ENCODE assay signal across 1 cellular context in genomic region chr6:49939993-49940498, GRCh38.
TF ChIP-seq lines count a peak whose summit lies in the region.

No MANE protein-coding gene starts in this region.

TF ChIP-seq in K562, 482 proteins besides CTCF, POLR2A, EP300 and RAD21 (continued from another document and continues in another):
- TF ChIP-seq, protein P1, sequence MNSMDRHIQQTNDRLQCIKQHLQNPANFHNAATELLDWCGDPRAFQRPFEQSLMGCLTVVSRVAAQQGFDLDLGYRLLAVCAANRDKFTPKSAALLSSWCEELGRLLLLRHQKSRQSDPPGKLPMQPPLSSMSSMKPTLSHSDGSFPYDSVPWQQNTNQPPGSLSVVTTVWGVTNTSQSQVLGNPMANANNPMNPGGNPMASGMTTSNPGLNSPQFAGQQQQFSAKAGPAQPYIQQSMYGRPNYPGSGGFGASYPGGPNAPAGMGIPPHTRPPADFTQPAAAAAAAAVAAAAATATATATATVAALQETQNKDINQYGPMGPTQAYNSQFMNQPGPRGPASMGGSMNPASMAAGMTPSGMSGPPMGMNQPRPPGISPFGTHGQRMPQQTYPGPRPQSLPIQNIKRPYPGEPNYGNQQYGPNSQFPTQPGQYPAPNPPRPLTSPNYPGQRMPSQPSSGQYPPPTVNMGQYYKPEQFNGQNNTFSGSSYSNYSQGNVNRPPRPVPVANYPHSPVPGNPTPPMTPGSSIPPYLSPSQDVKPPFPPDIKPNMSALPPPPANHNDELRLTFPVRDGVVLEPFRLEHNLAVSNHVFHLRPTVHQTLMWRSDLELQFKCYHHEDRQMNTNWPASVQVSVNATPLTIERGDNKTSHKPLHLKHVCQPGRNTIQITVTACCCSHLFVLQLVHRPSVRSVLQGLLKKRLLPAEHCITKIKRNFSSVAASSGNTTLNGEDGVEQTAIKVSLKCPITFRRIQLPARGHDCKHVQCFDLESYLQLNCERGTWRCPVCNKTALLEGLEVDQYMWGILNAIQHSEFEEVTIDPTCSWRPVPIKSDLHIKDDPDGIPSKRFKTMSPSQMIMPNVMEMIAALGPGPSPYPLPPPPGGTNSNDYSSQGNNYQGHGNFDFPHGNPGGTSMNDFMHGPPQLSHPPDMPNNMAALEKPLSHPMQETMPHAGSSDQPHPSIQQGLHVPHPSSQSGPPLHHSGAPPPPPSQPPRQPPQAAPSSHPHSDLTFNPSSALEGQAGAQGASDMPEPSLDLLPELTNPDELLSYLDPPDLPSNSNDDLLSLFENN (IDR thresholded peaks at IDR 0.05; ENCODE audit: low read depth in 2 of 2, low read length in 2 of 2), result no peak
- TF ChIP-seq HCFC1 (IDR thresholded peaks at IDR 0.05; ENCODE audit: low read depth, low read length), result peak; percentile 59
- TF ChIP-seq OTX1 (CRISPR knock-in tag; IDR thresholded peaks at IDR 0.05), result no peak
- TF ChIP-seq GATA2 (CRISPR knock-in tag; IDR thresholded peaks at IDR 0.05), result peak; percentile 61; the same call in 1 of the 2 replicates
- TF ChIP-seq SMARCA4 (IDR thresholded peaks at IDR 0.05), result peak; percentile 87
- peak; percentile 45 to 96 (median 66) for TF ChIP-seq YY1 (IDR thresholded peaks at IDR 0.05; ENCODE audit: borderline replicate concordance in 1 of 3, control insufficient read depth in 1 of 3, extremely low read depth in 1 of 3, insufficient read depth in 3 of 3, insufficient read length in 1 of 3, insufficient replicate concordance in 2 of 3, low read depth in 1 of 3, low read length in 2 of 3)
- peak; percentile 92 for TF ChIP-seq DPF2 (IDR thresholded peaks at IDR 0.05)
- peak; percentile 48; the same call in 1 of the 2 replicates for TF ChIP-seq MBD2 (IDR thresholded peaks at IDR 0.05; ENCODE audit: borderline replicate concordance, low read depth)
- TF ChIP-seq, protein P2, sequence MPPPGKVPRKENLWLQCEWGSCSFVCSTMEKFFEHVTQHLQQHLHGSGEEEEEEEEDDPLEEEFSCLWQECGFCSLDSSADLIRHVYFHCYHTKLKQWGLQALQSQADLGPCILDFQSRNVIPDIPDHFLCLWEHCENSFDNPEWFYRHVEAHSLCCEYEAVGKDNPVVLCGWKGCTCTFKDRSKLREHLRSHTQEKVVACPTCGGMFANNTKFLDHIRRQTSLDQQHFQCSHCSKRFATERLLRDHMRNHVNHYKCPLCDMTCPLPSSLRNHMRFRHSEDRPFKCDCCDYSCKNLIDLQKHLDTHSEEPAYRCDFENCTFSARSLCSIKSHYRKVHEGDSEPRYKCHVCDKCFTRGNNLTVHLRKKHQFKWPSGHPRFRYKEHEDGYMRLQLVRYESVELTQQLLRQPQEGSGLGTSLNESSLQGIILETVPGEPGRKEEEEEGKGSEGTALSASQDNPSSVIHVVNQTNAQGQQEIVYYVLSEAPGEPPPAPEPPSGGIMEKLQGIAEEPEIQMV (tag; conservative IDR thresholded peaks at IDR 0.05; ENCODE audit: low read depth), result peak; percentile 56; the same call in 1 of the 2 replicates
- TF ChIP-seq NFIX (CRISPR knock-in tag; IDR thresholded peaks at IDR 0.05; ENCODE audit: low read depth), result no peak
- no peak for TF ChIP-seq ZNF253 (CRISPR knock-in tag; conservative IDR thresholded peaks at IDR 0.05)
- TF ChIP-seq ZBED1 (IDR thresholded peaks at IDR 0.05), result no peak
- TF ChIP-seq, protein P3, sequence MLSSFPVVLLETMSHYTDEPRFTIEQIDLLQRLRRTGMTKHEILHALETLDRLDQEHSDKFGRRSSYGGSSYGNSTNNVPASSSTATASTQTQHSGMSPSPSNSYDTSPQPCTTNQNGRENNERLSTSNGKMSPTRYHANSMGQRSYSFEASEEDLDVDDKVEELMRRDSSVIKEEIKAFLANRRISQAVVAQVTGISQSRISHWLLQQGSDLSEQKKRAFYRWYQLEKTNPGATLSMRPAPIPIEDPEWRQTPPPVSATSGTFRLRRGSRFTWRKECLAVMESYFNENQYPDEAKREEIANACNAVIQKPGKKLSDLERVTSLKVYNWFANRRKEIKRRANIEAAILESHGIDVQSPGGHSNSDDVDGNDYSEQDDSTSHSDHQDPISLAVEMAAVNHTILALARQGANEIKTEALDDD (IDR thresholded peaks at IDR 0.05), result peak; percentile 92
- peak; percentile 60 for TF ChIP-seq EHMT2 (IDR thresholded peaks at IDR 0.05)
- TF ChIP-seq SREBF2 (CRISPR knock-in tag; IDR thresholded peaks at IDR 0.05), result no peak
- TF ChIP-seq, protein P4, sequence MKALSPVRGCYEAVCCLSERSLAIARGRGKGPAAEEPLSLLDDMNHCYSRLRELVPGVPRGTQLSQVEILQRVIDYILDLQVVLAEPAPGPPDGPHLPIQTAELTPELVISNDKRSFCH (CRISPR knock-in tag; IDR thresholded peaks at IDR 0.05), result no peak
- TF ChIP-seq, protein P4 (tag; IDR thresholded peaks at IDR 0.05), result 0 out of 2 replicates have a peak, but pooled peaks have one; percentile 14
- TF ChIP-seq ARID3A (IDR thresholded peaks at IDR 0.05; ENCODE audit: borderline replicate concordance, low read depth, low read length), result peak; percentile 98
- TF ChIP-seq BACH1 (tag; IDR thresholded peaks at IDR 0.05), result peak; percentile 74; the same call in 1 of the 2 replicates
- TF ChIP-seq BMI1 (IDR thresholded peaks at IDR 0.05; ENCODE audit: low read length), result peak; percentile 98
- peak; percentile 30; the same call in 1 of the 2 replicates for TF ChIP-seq L3MBTL2 (IDR thresholded peaks at IDR 0.05)
- TF ChIP-seq CREB1 (IDR thresholded peaks at IDR 0.05), result no peak
- TF ChIP-seq CREB1 (CRISPR knock-in tag; IDR thresholded peaks at IDR 0.05), result no peak
- no peak for TF ChIP-seq ZNF41 (CRISPR knock-in tag; conservative IDR thresholded peaks at IDR 0.05)
- TF ChIP-seq KDM1A (IDR thresholded peaks at IDR 0.05), result 0 out of 4 replicates have a peak, but pooled peaks of 1 of the 2 experiments have one; percentile 35
- no peak for TF ChIP-seq MCM3 (IDR thresholded peaks at IDR 0.05)
- TF ChIP-seq, protein P5, sequence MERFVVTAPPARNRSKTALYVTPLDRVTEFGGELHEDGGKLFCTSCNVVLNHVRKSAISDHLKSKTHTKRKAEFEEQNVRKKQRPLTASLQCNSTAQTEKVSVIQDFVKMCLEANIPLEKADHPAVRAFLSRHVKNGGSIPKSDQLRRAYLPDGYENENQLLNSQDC (CRISPR knock-in tag; IDR thresholded peaks at IDR 0.05), result no peak
- peak; percentile 57 for TF ChIP-seq KDM5B (IDR thresholded peaks at IDR 0.05; ENCODE audit: insufficient replicate concordance, low read depth, low read length)
- TF ChIP-seq ILK (tag; IDR thresholded peaks at IDR 0.05; ENCODE audit: borderline replicate concordance, low read depth), result no peak
- TF ChIP-seq, protein P6, sequence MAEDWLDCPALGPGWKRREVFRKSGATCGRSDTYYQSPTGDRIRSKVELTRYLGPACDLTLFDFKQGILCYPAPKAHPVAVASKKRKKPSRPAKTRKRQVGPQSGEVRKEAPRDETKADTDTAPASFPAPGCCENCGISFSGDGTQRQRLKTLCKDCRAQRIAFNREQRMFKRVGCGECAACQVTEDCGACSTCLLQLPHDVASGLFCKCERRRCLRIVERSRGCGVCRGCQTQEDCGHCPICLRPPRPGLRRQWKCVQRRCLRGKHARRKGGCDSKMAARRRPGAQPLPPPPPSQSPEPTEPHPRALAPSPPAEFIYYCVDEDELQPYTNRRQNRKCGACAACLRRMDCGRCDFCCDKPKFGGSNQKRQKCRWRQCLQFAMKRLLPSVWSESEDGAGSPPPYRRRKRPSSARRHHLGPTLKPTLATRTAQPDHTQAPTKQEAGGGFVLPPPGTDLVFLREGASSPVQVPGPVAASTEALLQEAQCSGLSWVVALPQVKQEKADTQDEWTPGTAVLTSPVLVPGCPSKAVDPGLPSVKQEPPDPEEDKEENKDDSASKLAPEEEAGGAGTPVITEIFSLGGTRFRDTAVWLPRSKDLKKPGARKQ (CRISPR knock-in tag; IDR thresholded peaks at IDR 0.05), result no peak
- peak; percentile 60 for TF ChIP-seq TCF3 (CRISPR knock-in tag; IDR thresholded peaks at IDR 0.05)
- 0 out of 4 replicates have a peak, but pooled peaks of 1 of the 2 experiments have one; percentile 68 for TF ChIP-seq KDM4B (IDR thresholded peaks at IDR 0.05; ENCODE audit: borderline replicate concordance in 2 of 2, low read depth in 1 of 2)
- TF ChIP-seq PHB2 (IDR thresholded peaks at IDR 0.05; ENCODE audit: low read depth), result no peak
- TF ChIP-seq MTA3 (IDR thresholded peaks at IDR 0.05; ENCODE audit: borderline replicate concordance), result peak; percentile 73; the same call in 1 of the 2 replicates
- no peak for TF ChIP-seq ZNF311 (CRISPR knock-in tag; IDR thresholded peaks at IDR 0.05)
- peak; percentile 65; the same call in 1 of the 2 replicates for TF ChIP-seq ZNF589 (CRISPR knock-in tag; IDR thresholded peaks at IDR 0.05; ENCODE audit: low read depth)
- TF ChIP-seq, protein P7, sequence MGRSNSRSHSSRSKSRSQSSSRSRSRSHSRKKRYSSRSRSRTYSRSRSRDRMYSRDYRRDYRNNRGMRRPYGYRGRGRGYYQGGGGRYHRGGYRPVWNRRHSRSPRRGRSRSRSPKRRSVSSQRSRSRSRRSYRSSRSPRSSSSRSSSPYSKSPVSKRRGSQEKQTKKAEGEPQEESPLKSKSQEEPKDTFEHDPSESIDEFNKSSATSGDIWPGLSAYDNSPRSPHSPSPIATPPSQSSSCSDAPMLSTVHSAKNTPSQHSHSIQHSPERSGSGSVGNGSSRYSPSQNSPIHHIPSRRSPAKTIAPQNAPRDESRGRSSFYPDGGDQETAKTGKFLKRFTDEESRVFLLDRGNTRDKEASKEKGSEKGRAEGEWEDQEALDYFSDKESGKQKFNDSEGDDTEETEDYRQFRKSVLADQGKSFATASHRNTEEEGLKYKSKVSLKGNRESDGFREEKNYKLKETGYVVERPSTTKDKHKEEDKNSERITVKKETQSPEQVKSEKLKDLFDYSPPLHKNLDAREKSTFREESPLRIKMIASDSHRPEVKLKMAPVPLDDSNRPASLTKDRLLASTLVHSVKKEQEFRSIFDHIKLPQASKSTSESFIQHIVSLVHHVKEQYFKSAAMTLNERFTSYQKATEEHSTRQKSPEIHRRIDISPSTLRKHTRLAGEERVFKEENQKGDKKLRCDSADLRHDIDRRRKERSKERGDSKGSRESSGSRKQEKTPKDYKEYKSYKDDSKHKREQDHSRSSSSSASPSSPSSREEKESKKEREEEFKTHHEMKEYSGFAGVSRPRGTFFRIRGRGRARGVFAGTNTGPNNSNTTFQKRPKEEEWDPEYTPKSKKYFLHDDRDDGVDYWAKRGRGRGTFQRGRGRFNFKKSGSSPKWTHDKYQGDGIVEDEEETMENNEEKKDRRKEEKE (IDR thresholded peaks at IDR 0.05; ENCODE audit: borderline replicate concordance in 1 of 2, control insufficient read depth in 1 of 2, low read depth in 2 of 2, low read length in 1 of 2), result 0 out of 4 replicates have a peak, but pooled peaks of 1 of the 2 experiments have one; percentile 44
- TF ChIP-seq, protein P8, sequence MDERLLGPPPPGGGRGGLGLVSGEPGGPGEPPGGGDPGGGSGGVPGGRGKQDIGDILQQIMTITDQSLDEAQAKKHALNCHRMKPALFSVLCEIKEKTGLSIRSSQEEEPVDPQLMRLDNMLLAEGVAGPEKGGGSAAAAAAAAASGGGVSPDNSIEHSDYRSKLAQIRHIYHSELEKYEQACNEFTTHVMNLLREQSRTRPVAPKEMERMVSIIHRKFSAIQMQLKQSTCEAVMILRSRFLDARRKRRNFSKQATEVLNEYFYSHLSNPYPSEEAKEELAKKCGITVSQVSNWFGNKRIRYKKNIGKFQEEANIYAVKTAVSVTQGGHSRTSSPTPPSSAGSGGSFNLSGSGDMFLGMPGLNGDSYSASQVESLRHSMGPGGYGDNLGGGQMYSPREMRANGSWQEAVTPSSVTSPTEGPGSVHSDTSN (CRISPR knock-in tag; IDR thresholded peaks at IDR 0.05; ENCODE audit: low read depth), result no peak
- TF ChIP-seq, protein P8 (tag; conservative IDR thresholded peaks at IDR 0.05; ENCODE audit: low read depth), result peak; percentile 62; the same call in 1 of the 2 replicates
- peak; percentile 86 to 91 for TF ChIP-seq SIN3A (IDR thresholded peaks at IDR 0.05; ENCODE audit: borderline replicate concordance in 2 of 2, control insufficient read depth in 1 of 2, low read depth in 2 of 2, low read length in 2 of 2)
- no peak for TF ChIP-seq ILF3 (IDR thresholded peaks at IDR 0.05; ENCODE audit: borderline replicate concordance)
- peak; percentile 60; the same call in 1 of the 2 replicates for TF ChIP-seq JUND (IDR thresholded peaks at IDR 0.05; ENCODE audit: borderline replicate concordance, low read depth, low read length)
- TF ChIP-seq JUND (tag; IDR thresholded peaks at IDR 0.05; ENCODE audit: borderline replicate concordance, low read depth, low read length), result peak; percentile 61; the same call in 2 of the 3 replicates
- peak; percentile 34; the same call in 1 of the 2 replicates for TF ChIP-seq CTBP1 (IDR thresholded peaks at IDR 0.05; ENCODE audit: borderline replicate concordance)
- peak; percentile 69 for TF ChIP-seq PKNOX1 (IDR thresholded peaks at IDR 0.05)
- TF ChIP-seq ZNF644 (tag; IDR thresholded peaks at IDR 0.05; ENCODE audit: low read depth), result 0 out of 2 replicates have a peak, but pooled peaks have one; percentile 33
- TF ChIP-seq ZNF263 (CRISPR knock-in tag; IDR thresholded peaks at IDR 0.05; ENCODE audit: borderline replicate concordance), result no peak
- TF ChIP-seq EGR1 (conservative IDR thresholded peaks at IDR 0.05), result peak; percentile 73; the same call in 1 of the 2 replicates
